8 cellular contexts compared by ENCODE assay signal in genomic region chr2:241358470-241358869, GRCh38. TPM values are rescaled to one million over a fixed set of nuclear protein-coding genes. Genes with fewer than 3 reads are reported as not detected.
DNase-seq lines count a peak whose midpoint lies in the region; ATAC-seq, FAIRE-seq and TF ChIP-seq lines count a peak whose summit lies in the region.
"Had no signal": no experiment of that assay in that cellular context is flagged by ENCODE, and none has a peak within 500 bp of the region (broad histone marks: within the 10 kb centered on the region; RNA-seq: fewer than 3 reads in every experiment).

No MANE protein-coding gene starts in this region.

- no peak for TF ChIP-seq POLR2A in GM12878 (IDR thresholded peaks at IDR 0.05; ENCODE audit: low read depth, low read length)

- no peaks in the 10 kb centered on the region for H3K27me3 ChIP-seq in GM12878 (replicated peaks in 1 of 2; ENCODE audit: control insufficient read depth in 2 of 2, insufficient read depth in 2 of 2, low read length in 1 of 2)

- H3K36me3 ChIP-seq in GM12878 (ENCODE audit: control insufficient read depth in 2 of 2, insufficient read depth in 2 of 2, low read length in 1 of 2): peaks cover 0 to 5% of the 10 kb centered on the region in 2 experiments; a peak in 3 of 4 replicates

- DNase-seq in GM12878 (ENCODE audit: low read depth, low spot score): peak; percentile 85
- DNase-seq in stimulated activated effector memory CD8-positive, alpha-beta T cell treated with anti-CD3 and anti-CD28 coated beads, Interleukin-12 subunit alpha, Interleukin-12 subunit beta, amount 100 ng/mL, for 72 hours (ENCODE audit: low spot score in 2 of 2): no peak
- no peak for DNase-seq in globus pallidus (ENCODE audit: low spot score)
- no peak for DNase-seq in A172 (ENCODE audit: low spot score)
- DNase-seq in HEK293T (ENCODE audit: extremely low spot score): no peak
- DNase-seq: NCI-H345 had no signal

- BruUV-seq in GM12878 (replicated peaks; lab: Mats Ljungman, UMichigan): no TSS peak

- H3K4me1 Mint-ChIP-seq in stimulated activated effector memory CD8-positive, alpha-beta T cell treated with anti-CD3 and anti-CD28 coated beads, Interleukin-12 subunit alpha, Interleukin-12 subunit beta, amount 100 ng/mL, for 72 hours: peaks cover 43% of the 10 kb centered on the region

- ATAC-seq in GM19035 (IDR thresholded peaks at IDR 0.05; ENCODE audit: unreplicated experiment) (peak; percentile 33), HG03442 (IDR thresholded peaks at IDR 0.05; ENCODE audit: unreplicated experiment) (peak; percentile 40), GM12878 (peak; percentile 73)
- ATAC-seq in stimulated activated effector memory CD8-positive, alpha-beta T cell treated with anti-CD3 and anti-CD28 coated beads, Interleukin-12 subunit alpha, Interleukin-12 subunit beta, amount 100 ng/mL, for 72 hours: peak; percentile 2

- H3K4me3 Mint-ChIP-seq in stimulated activated effector memory CD8-positive, alpha-beta T cell treated with anti-CD3 and anti-CD28 coated beads, Interleukin-12 subunit alpha, Interleukin-12 subunit beta, amount 100 ng/mL, for 72 hours: peak overlapping the region; percentile 7

- intact Hi-C loops in GM12878 (cut with micrococcal nuclease; ENCODE audit: unreplicated experiment): loop anchor here (1.0 to 10.0 kb wide), 5 partner anchors 16 to 524 kb away; partner anchors contain the start of gene STK25

- SMC1A ChIA-PET in GM12878 (lab: Charles Lee; ENCODE audit: uncharacterized antibody, unreplicated experiment): interaction anchor here (0.8 to 12.9 kb wide), 24 partner anchors 10 to 272 kb away, joined by 3 to 239 read pairs (median 3); partner anchors contain the start of gene PASK

- H3K4me1 ChIP-seq in GM12878 (ENCODE audit: control insufficient read depth, insufficient read depth, low read length): peaks cover 18% of the 10 kb centered on the region

- peak overlapping the region; percentile 80; the same call in 1 of the 2 replicates for H3K9ac ChIP-seq in GM12878 (ENCODE audit: control insufficient read depth, insufficient read depth, low read length)

- 1% methylated on average over 5 of the region's 5 CpGs for WGBS in GM12878 (ENCODE audit: insufficient coverage, insufficient replicate concordance, low lambda C conversion rate, missing lambda C conversion rate)

- H3K27ac ChIP-seq in GM12878 (ENCODE audit: control insufficient read depth, insufficient read depth): peak overlapping the region; percentile 64

- TF ChIP-seq EP300 in GM12878 (IDR thresholded peaks at IDR 0.05; ENCODE audit: borderline replicate concordance in 1 of 2, control insufficient read depth in 1 of 2, low read depth in 2 of 2, low read length in 2 of 2): peak in 1 of 2 experiments; percentile 74; a peak in 2 of 4 replicates

- peak; percentile 81 for FAIRE-seq in GM12878 (lab: Jason Lieb, UNC)

- H3K4me2 ChIP-seq in GM12878 (ENCODE audit: control insufficient read depth, insufficient read depth): peak overlapping the region; percentile 88

- H3K9me3 Mint-ChIP-seq in stimulated activated effector memory CD8-positive, alpha-beta T cell treated with anti-CD3 and anti-CD28 coated beads, Interleukin-12 subunit alpha, Interleukin-12 subunit beta, amount 100 ng/mL, for 72 hours: no peaks in the 10 kb centered on the region

- H3K27ac Mint-ChIP-seq in stimulated activated effector memory CD8-positive, alpha-beta T cell treated with anti-CD3 and anti-CD28 coated beads, Interleukin-12 subunit alpha, Interleukin-12 subunit beta, amount 100 ng/mL, for 72 hours: peak overlapping the region; percentile 20

- H4K20me1 ChIP-seq in GM12878 (ENCODE audit: control insufficient read depth, insufficient read depth): no peaks in the 10 kb centered on the region

- in situ Hi-C loops in GM12878 (cut with MboI): no loop called here

- no peaks in the 10 kb centered on the region for H3K9me3 ChIP-seq in GM12878 (replicated peaks; ENCODE audit: control insufficient read depth, insufficient read depth, low read length)

- H3K4me3 ChIP-seq in GM12878: peak overlapping the region; percentile 91

- no peak for TF ChIP-seq CTCF in GM12878 (IDR thresholded peaks at IDR 0.05 in 2 of 3, conservative IDR thresholded peaks at IDR 0.05 in 1 of 3; ENCODE audit: control insufficient read depth in 2 of 3, extremely low read depth in 1 of 3, insufficient read depth in 1 of 3, low read depth in 3 of 3, low read length in 3 of 3)

- RAD21 ChIA-PET in GM12878 (lab: Charles Lee; ENCODE audit: unreplicated experiment): interaction anchor here (0.6 to 8.0 kb wide), 22 partner anchors 10 to 520 kb away, joined by 3 to 98 read pairs (median 4); partner anchors contain the start of genes DTYMK, HDLBP and SEPTIN2

- POLR2A ChIA-PET in GM12878 (lab: Charles Lee): interaction anchor here (0.7 to 3.8 kb wide), 12 partner anchors 8 to 155 kb away, joined by 3 to 58 read pairs (median 6); partner anchors contain the start of genes HDLBP and SEPTIN2
- POLR2A ChIA-PET in HEK293T (lab: Yijun Ruan, JAX): interaction anchor here (1.1 kb wide), 1 partner anchor 133 kb away, joined by 3 read pairs; no protein-coding TSS in a partner anchor

- CTCF ChIA-PET in GM12878 (lab: Yijun Ruan, JAX) (interaction anchor here (0.9 to 4.8 kb wide), 15 partner anchors 8 to 520 kb away, joined by 3 to 88 read pairs (median 6); partner anchors contain the start of genes HDLBP and SEPTIN2), HEK293T (lab: Yijun Ruan, JAX) (no interaction called here)

- H2AFZ ChIP-seq in GM12878 (ENCODE audit: control insufficient read depth, low read depth, low read length): no peak overlapping the region

- H3K36me3 Mint-ChIP-seq in stimulated activated effector memory CD8-positive, alpha-beta T cell treated with anti-CD3 and anti-CD28 coated beads, Interleukin-12 subunit alpha, Interleukin-12 subunit beta, amount 100 ng/mL, for 72 hours: peaks cover 18% of the 10 kb centered on the region

- no peak for TF ChIP-seq RAD21 in GM12878 (IDR thresholded peaks at IDR 0.05; ENCODE audit: insufficient read depth, low read depth, low read length)

- peaks cover 62% of the 10 kb centered on the region for H3K79me2 ChIP-seq in GM12878 (ENCODE audit: control insufficient read depth, insufficient read depth, low read length)

TF ChIP-seq in HEK293T, 16 proteins besides CTCF, POLR2A, EP300 and RAD21 (continues in another document):
- no peak for TF ChIP-seq ZNF384 (IDR thresholded peaks at IDR 0.05)

RNA-seq across cellular contexts. Expression of gene FARP2, which starts 2.4 kb away (rescaled TPM):
- 108 TPM in 2 replicates for total RNA-seq in GM12878 (2013; cell fraction: nucleolus; rRNA removed)
- total RNA-seq in GM12878 (2014; rRNA removed): 36.0 and 45.0 TPM in 2 replicates
- 32.7 and 36.8 TPM in 2 replicates for total RNA-seq in GM12878 (2014; rRNA removed; fragmentation: Illumina TruSeq; extraction: Trizol)
- 62.6 and 67.5 TPM in 2 replicates for total RNA-seq in GM12878 (2021)
- 22.3 TPM for polyA plus RNA-seq in GM12878 (2011; ENCODE audit: low read depth)
- polyA plus RNA-seq in GM12878 (2011; rRNA removed): 47.1 and 51.8 TPM in 2 replicates
- 30.7 and 31.1 TPM in 2 replicates for polyA plus RNA-seq in GM12878 (2011; cell fraction: cytosol; rRNA removed)
- 37.9 and 44.2 TPM in 2 replicates for polyA plus RNA-seq in GM12878 (2011; cell fraction: nucleus; rRNA removed)
- polyA plus RNA-seq in GM12878 (2012): 15.6 and 22.4 TPM in 2 replicates
- polyA plus RNA-seq in GM12878 (2014; fragmentation: Illumina TruSeq; extraction: Trizol): 36.8 and 47.7 TPM in 2 replicates
- polyA plus RNA-seq in GM12878 (2014; fragmentation: Nextera tagmentation; extraction: Ambion mirVana): 1 to 10 TPM; 5.5 to 5.6 TPM
- polyA plus RNA-seq in GM12878 (2014; rRNA removed): 31.2 and 35.1 TPM in 2 replicates
- 10 to 100 TPM; 50.6 to 54.4 TPM for polyA plus RNA-seq in GM12878 (2016; fragmentation: Nextera tagmentation; extraction: Ambion mirVana)
- 61.9 and 69.6 TPM in 2 replicates for polyA minus RNA-seq in GM12878 (2011; rRNA and poly(A)+ RNA removed)
- 24.6 and 24.9 TPM in 2 replicates for polyA minus RNA-seq in GM12878 (2011; cell fraction: cytosol; rRNA and poly(A)+ RNA removed)
- polyA minus RNA-seq in GM12878 (2011; cell fraction: nucleus; rRNA and poly(A)+ RNA removed): 20.8 and 29.6 TPM in 2 replicates
- total RNA-seq in A172 (2014; rRNA removed; shearing (Covaris generic)): 36.6 and 47.3 TPM in 2 replicates

RNA-seq across cellular contexts. Expression of gene SEPTIN2, which starts 42.7 kb away (rescaled TPM):
- total RNA-seq in GM12878 (2013; cell fraction: nucleolus; rRNA removed): 581 and 595 TPM in 2 replicates
- total RNA-seq in GM12878 (2014; rRNA removed) (228 and 270 TPM in 2 replicates), GM12878 (2014; rRNA removed; fragmentation: Illumina TruSeq; extraction: Trizol) (248 and 251 TPM in 2 replicates), GM12878 (2021) (222 and 244 TPM in 2 replicates)
- 164 TPM for polyA plus RNA-seq in GM12878 (2011; ENCODE audit: low read depth)
- polyA plus RNA-seq in GM12878 (2011; rRNA removed) (474 and 566 TPM in 2 replicates), GM12878 (2014; fragmentation: Illumina TruSeq; extraction: Trizol) (354 and 392 TPM in 2 replicates), GM12878 (2014; fragmentation: Nextera tagmentation; extraction: Ambion mirVana) (100 to 1,000 TPM; 169 to 174 TPM), GM12878 (2014; rRNA removed) (232 and 290 TPM in 2 replicates), GM12878 (2016; fragmentation: Nextera tagmentation; extraction: Ambion mirVana) (100 to 1,000 TPM; 315 to 334 TPM)
- 143 and 155 TPM in 2 replicates for polyA plus RNA-seq in GM12878 (2011; cell fraction: cytosol; rRNA removed)
- 289 and 340 TPM in 2 replicates for polyA plus RNA-seq in GM12878 (2011; cell fraction: nucleus; rRNA removed)
- polyA plus RNA-seq in GM12878 (2012): 194 and 223 TPM in 2 replicates
- 174 and 362 TPM in 2 replicates for polyA minus RNA-seq in GM12878 (2011; rRNA and poly(A)+ RNA removed)
- polyA minus RNA-seq in GM12878 (2011; cell fraction: cytosol; rRNA and poly(A)+ RNA removed): 88.3 and 99.6 TPM in 2 replicates
- 110 and 165 TPM in 2 replicates for polyA minus RNA-seq in GM12878 (2011; cell fraction: nucleus; rRNA and poly(A)+ RNA removed)
- total RNA-seq in A172 (2014; rRNA removed; shearing (Covaris generic)): 374 and 393 TPM in 2 replicates

RNA-seq across cellular contexts. Expression of gene HDLBP, which starts 43.0 kb away (rescaled TPM):
- total RNA-seq in GM12878 (2013; cell fraction: nucleolus; rRNA removed): 398 and 445 TPM in 2 replicates
- total RNA-seq in GM12878 (2014; rRNA removed): 275 and 279 TPM in 2 replicates
- total RNA-seq in GM12878 (2014; rRNA removed; fragmentation: Illumina TruSeq; extraction: Trizol): 233 and 234 TPM in 2 replicates
- 344 and 348 TPM in 2 replicates for total RNA-seq in GM12878 (2021)
- polyA plus RNA-seq in GM12878 (2011; ENCODE audit: low read depth): 172 TPM
- 88.3 and 135 TPM in 2 replicates for polyA plus RNA-seq in GM12878 (2011; rRNA removed)
- polyA plus RNA-seq in GM12878 (2011; cell fraction: cytosol; rRNA removed): 161 and 182 TPM in 2 replicates
- polyA plus RNA-seq in GM12878 (2011; cell fraction: nucleus; rRNA removed): 336 and 338 TPM in 2 replicates
- 264 and 294 TPM in 2 replicates for polyA plus RNA-seq in GM12878 (2012)
- 306 and 383 TPM in 2 replicates for polyA plus RNA-seq in GM12878 (2014; fragmentation: Illumina TruSeq; extraction: Trizol)
- polyA plus RNA-seq in GM12878 (2014; fragmentation: Nextera tagmentation; extraction: Ambion mirVana): 10 to 100 TPM; 19.5 to 56.8 TPM
- 166 and 180 TPM in 2 replicates for polyA plus RNA-seq in GM12878 (2014; rRNA removed)
- 100 to 1,000 TPM; 264 to 273 TPM for polyA plus RNA-seq in GM12878 (2016; fragmentation: Nextera tagmentation; extraction: Ambion mirVana)
- 236 and 259 TPM in 2 replicates for polyA minus RNA-seq in GM12878 (2011; rRNA and poly(A)+ RNA removed)
- 110 and 125 TPM in 2 replicates for polyA minus RNA-seq in GM12878 (2011; cell fraction: cytosol; rRNA and poly(A)+ RNA removed)
- polyA minus RNA-seq in GM12878 (2011; cell fraction: nucleus; rRNA and poly(A)+ RNA removed): 148 and 204 TPM in 2 replicates
- total RNA-seq in A172 (2014; rRNA removed; shearing (Covaris generic)): 458 and 509 TPM in 2 replicates

Comparison
In these comparisons a context has a peak if more than half of its experiments do, and no peak if none do; other contexts are left out.
1. ATAC-seq: peak in every context shown above with its lines; median percentile 73 in GM12878; 40 in HG03442; 33 in GM19035; 2 in stimulated activated effector memory CD8-positive, alpha-beta T cell treated with anti-CD3 and anti-CD28 coated beads, Interleukin-12 subunit alpha, Interleukin-12 subunit beta, amount 100 ng/mL, for 72 hours.